ENCODE assay signal across 1 cellular context in genomic region chr1:16913866-16914662, GRCh38.
TF ChIP-seq lines count a peak whose summit lies in the region.

No MANE protein-coding gene starts in this region.

TF ChIP-seq in H1, 55 proteins besides CTCF, POLR2A, EP300 and RAD21:
- TF ChIP-seq NANOG (IDR thresholded peaks at IDR 0.05; ENCODE audit: insufficient read depth, low read depth, low read length, poor library complexity, severe bottlenecking): no peak
- TF ChIP-seq SUZ12 (IDR thresholded peaks at IDR 0.05; ENCODE audit: low read length): no peak
- no peak for TF ChIP-seq CBX5 (IDR thresholded peaks at IDR 0.05; ENCODE audit: low read depth, low read length)
- TF ChIP-seq PHF8 (conservative IDR thresholded peaks at IDR 0.05; ENCODE audit: low read depth, low read length): peak; percentile 50
- no peak for TF ChIP-seq YY1 (IDR thresholded peaks at IDR 0.05; ENCODE audit: low read depth, low read length)
- peak; percentile 9; the same call in 1 of the 2 replicates for TF ChIP-seq TBP (IDR thresholded peaks at IDR 0.05; ENCODE audit: low read depth, low read length)
- TF ChIP-seq RFX5 (IDR thresholded peaks at IDR 0.05; ENCODE audit: borderline replicate concordance, low read depth, low read length): no peak
- no peak for TF ChIP-seq GTF2F1 (IDR thresholded peaks at IDR 0.05; ENCODE audit: borderline replicate concordance, low read depth, low read length)
- TF ChIP-seq RBBP5 (IDR thresholded peaks at IDR 0.05; ENCODE audit: borderline replicate concordance, low read depth, low read length): peak; percentile 74
- no peak for TF ChIP-seq SP2 (IDR thresholded peaks at IDR 0.05; ENCODE audit: low read length)
- no peak for TF ChIP-seq POU5F1 (IDR thresholded peaks at IDR 0.05; ENCODE audit: low read depth, low read length)
- TF ChIP-seq, protein P1, sequence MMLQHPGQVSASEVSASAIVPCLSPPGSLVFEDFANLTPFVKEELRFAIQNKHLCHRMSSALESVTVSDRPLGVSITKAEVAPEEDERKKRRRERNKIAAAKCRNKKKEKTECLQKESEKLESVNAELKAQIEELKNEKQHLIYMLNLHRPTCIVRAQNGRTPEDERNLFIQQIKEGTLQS (IDR thresholded peaks at IDR 0.05; ENCODE audit: insufficient read depth, low read depth, low read length): no peak
- no peak; the same call in 1 of the 2 replicates for TF ChIP-seq KDM1A (IDR thresholded peaks at IDR 0.05; ENCODE audit: borderline replicate concordance, low read length)
- no peak for TF ChIP-seq CEBPB (IDR thresholded peaks at IDR 0.05; ENCODE audit: low read depth, low read length)
- peak; percentile 89 for TF ChIP-seq EGR1 (IDR thresholded peaks at IDR 0.05; ENCODE audit: borderline replicate concordance, low read depth, low read length)
- TF ChIP-seq E2F6 (IDR thresholded peaks at IDR 0.05): peak; percentile 63
- peak; percentile 73 for TF ChIP-seq KDM4A (IDR thresholded peaks at IDR 0.05; ENCODE audit: low read depth, low read length, severe bottlenecking)
- no peak for TF ChIP-seq SRF (IDR thresholded peaks at IDR 0.05; ENCODE audit: low read depth, low read length)
- TF ChIP-seq SIRT6 (IDR thresholded peaks at IDR 0.05; ENCODE audit: low read length): no peak
- no peak for TF ChIP-seq KDM5A (IDR thresholded peaks at IDR 0.05; ENCODE audit: low read length)
- TF ChIP-seq MAFK (IDR thresholded peaks at IDR 0.05; ENCODE audit: low read depth, low read length): no peak
- no peak for TF ChIP-seq BCL11A (IDR thresholded peaks at IDR 0.05; ENCODE audit: low read depth in 2 of 2, low read length in 2 of 2)
- TF ChIP-seq TAF7 (optimal IDR thresholded peaks at IDR 0.05; ENCODE audit: borderline replicate concordance, low read depth, low read length): no peak
- TF ChIP-seq TCF12 (IDR thresholded peaks at IDR 0.05; ENCODE audit: low read depth, low read length): no peak
- TF ChIP-seq MAX (IDR thresholded peaks at IDR 0.05): peak; percentile 66
- TF ChIP-seq SIN3A (conservative IDR thresholded peaks at IDR 0.05 in 1 of 2, IDR thresholded peaks at IDR 0.05 in 1 of 2; ENCODE audit: low read depth in 1 of 2, low read length in 2 of 2): no peak
- no peak for TF ChIP-seq CTBP2 (IDR thresholded peaks at IDR 0.05; ENCODE audit: borderline replicate concordance, insufficient read depth, insufficient read length, low read length)
- TF ChIP-seq CHD1 (IDR thresholded peaks at IDR 0.05; ENCODE audit: low read depth, low read length): no peak
- TF ChIP-seq SP1 (IDR thresholded peaks at IDR 0.05; ENCODE audit: low read depth, low read length): no peak
- TF ChIP-seq, protein P2, sequence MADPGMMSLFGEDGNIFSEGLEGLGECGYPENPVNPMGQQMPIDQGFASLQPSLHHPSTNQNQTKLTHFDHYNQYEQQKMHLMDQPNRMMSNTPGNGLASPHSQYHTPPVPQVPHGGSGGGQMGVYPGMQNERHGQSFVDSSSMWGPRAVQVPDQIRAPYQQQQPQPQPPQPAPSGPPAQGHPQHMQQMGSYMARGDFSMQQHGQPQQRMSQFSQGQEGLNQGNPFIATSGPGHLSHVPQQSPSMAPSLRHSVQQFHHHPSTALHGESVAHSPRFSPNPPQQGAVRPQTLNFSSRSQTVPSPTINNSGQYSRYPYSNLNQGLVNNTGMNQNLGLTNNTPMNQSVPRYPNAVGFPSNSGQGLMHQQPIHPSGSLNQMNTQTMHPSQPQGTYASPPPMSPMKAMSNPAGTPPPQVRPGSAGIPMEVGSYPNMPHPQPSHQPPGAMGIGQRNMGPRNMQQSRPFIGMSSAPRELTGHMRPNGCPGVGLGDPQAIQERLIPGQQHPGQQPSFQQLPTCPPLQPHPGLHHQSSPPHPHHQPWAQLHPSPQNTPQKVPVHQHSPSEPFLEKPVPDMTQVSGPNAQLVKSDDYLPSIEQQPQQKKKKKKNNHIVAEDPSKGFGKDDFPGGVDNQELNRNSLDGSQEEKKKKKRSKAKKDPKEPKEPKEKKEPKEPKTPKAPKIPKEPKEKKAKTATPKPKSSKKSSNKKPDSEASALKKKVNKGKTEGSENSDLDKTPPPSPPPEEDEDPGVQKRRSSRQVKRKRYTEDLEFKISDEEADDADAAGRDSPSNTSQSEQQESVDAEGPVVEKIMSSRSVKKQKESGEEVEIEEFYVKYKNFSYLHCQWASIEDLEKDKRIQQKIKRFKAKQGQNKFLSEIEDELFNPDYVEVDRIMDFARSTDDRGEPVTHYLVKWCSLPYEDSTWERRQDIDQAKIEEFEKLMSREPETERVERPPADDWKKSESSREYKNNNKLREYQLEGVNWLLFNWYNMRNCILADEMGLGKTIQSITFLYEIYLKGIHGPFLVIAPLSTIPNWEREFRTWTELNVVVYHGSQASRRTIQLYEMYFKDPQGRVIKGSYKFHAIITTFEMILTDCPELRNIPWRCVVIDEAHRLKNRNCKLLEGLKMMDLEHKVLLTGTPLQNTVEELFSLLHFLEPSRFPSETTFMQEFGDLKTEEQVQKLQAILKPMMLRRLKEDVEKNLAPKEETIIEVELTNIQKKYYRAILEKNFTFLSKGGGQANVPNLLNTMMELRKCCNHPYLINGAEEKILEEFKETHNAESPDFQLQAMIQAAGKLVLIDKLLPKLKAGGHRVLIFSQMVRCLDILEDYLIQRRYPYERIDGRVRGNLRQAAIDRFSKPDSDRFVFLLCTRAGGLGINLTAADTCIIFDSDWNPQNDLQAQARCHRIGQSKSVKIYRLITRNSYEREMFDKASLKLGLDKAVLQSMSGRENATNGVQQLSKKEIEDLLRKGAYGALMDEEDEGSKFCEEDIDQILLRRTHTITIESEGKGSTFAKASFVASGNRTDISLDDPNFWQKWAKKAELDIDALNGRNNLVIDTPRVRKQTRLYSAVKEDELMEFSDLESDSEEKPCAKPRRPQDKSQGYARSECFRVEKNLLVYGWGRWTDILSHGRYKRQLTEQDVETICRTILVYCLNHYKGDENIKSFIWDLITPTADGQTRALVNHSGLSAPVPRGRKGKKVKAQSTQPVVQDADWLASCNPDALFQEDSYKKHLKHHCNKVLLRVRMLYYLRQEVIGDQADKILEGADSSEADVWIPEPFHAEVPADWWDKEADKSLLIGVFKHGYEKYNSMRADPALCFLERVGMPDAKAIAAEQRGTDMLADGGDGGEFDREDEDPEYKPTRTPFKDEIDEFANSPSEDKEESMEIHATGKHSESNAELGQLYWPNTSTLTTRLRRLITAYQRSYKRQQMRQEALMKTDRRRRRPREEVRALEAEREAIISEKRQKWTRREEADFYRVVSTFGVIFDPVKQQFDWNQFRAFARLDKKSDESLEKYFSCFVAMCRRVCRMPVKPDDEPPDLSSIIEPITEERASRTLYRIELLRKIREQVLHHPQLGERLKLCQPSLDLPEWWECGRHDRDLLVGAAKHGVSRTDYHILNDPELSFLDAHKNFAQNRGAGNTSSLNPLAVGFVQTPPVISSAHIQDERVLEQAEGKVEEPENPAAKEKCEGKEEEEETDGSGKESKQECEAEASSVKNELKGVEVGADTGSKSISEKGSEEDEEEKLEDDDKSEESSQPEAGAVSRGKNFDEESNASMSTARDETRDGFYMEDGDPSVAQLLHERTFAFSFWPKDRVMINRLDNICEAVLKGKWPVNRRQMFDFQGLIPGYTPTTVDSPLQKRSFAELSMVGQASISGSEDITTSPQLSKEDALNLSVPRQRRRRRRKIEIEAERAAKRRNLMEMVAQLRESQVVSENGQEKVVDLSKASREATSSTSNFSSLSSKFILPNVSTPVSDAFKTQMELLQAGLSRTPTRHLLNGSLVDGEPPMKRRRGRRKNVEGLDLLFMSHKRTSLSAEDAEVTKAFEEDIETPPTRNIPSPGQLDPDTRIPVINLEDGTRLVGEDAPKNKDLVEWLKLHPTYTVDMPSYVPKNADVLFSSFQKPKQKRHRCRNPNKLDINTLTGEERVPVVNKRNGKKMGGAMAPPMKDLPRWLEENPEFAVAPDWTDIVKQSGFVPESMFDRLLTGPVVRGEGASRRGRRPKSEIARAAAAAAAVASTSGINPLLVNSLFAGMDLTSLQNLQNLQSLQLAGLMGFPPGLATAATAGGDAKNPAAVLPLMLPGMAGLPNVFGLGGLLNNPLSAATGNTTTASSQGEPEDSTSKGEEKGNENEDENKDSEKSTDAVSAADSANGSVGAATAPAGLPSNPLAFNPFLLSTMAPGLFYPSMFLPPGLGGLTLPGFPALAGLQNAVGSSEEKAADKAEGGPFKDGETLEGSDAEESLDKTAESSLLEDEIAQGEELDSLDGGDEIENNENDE (IDR thresholded peaks at IDR 0.05; ENCODE audit: insufficient replicate concordance, low read length): no peak
- TF ChIP-seq HDAC6 (IDR thresholded peaks at IDR 0.05; ENCODE audit: low read depth, low read length): no peak
- no peak for TF ChIP-seq CREB1 (IDR thresholded peaks at IDR 0.05)
- no peak for TF ChIP-seq BRCA1 (IDR thresholded peaks at IDR 0.05; ENCODE audit: low read depth, low read length)
- no peak for TF ChIP-seq JUND (IDR thresholded peaks at IDR 0.05; ENCODE audit: low read length)
- no peak for TF ChIP-seq TAF1 (IDR thresholded peaks at IDR 0.05; ENCODE audit: low read depth, low read length)
- no peak for TF ChIP-seq TEAD4 (IDR thresholded peaks at IDR 0.05; ENCODE audit: low read depth, low read length)
- no peak for TF ChIP-seq GABPA (IDR thresholded peaks at IDR 0.05; ENCODE audit: borderline replicate concordance, insufficient read depth, low read length)
- TF ChIP-seq SAP30 (IDR thresholded peaks at IDR 0.05; ENCODE audit: insufficient read depth, insufficient replicate concordance, low read length): no peak
- peak; percentile 39 for TF ChIP-seq NRF1 (IDR thresholded peaks at IDR 0.05; ENCODE audit: low read depth, low read length)
- TF ChIP-seq CHD2 (IDR thresholded peaks at IDR 0.05; ENCODE audit: low read length): no peak
- no peak for TF ChIP-seq JUN (IDR thresholded peaks at IDR 0.05; ENCODE audit: low read depth, low read length)
- TF ChIP-seq HDAC2 (IDR thresholded peaks at IDR 0.05; ENCODE audit: borderline replicate concordance in 1 of 2, low read depth in 2 of 2, low read length in 2 of 2): no peak
- TF ChIP-seq POLR2AphosphoS5 (IDR thresholded peaks at IDR 0.05; ENCODE audit: low read depth, low read length): no peak; the same call in 1 of the 2 replicates
- no peak for TF ChIP-seq RXRA (IDR thresholded peaks at IDR 0.05; ENCODE audit: insufficient read depth, low read depth, low read length)
- TF ChIP-seq SIX5 (IDR thresholded peaks at IDR 0.05; ENCODE audit: low read depth, low read length): no peak
- TF ChIP-seq FOSL1 (IDR thresholded peaks at IDR 0.05; ENCODE audit: insufficient read depth, low read depth, low read length): no peak
- no peak for TF ChIP-seq RNF2 (IDR thresholded peaks at IDR 0.05; ENCODE audit: borderline replicate concordance, low read depth, low read length, missing control alignments, poor library complexity, severe bottlenecking)
- no peak for TF ChIP-seq ZNF274 (IDR thresholded peaks at IDR 0.05; ENCODE audit: borderline replicate concordance, extremely low read depth, low read length)
- peak; percentile 18 for TF ChIP-seq BACH1 (IDR thresholded peaks at IDR 0.05; ENCODE audit: low read length)
- TF ChIP-seq SP4 (IDR thresholded peaks at IDR 0.05; ENCODE audit: low read length): 0 out of 2 replicates have a peak, but pooled peaks have one; percentile 30
- TF ChIP-seq, protein P3, sequence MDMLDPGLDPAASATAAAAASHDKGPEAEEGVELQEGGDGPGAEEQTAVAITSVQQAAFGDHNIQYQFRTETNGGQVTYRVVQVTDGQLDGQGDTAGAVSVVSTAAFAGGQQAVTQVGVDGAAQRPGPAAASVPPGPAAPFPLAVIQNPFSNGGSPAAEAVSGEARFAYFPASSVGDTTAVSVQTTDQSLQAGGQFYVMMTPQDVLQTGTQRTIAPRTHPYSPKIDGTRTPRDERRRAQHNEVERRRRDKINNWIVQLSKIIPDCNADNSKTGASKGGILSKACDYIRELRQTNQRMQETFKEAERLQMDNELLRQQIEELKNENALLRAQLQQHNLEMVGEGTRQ (IDR thresholded peaks at IDR 0.05; ENCODE audit: low read length): no peak
- no peak for TF ChIP-seq CBX8 (IDR thresholded peaks at IDR 0.05; ENCODE audit: borderline replicate concordance, low read depth, low read length)
- no peak for TF ChIP-seq EZH2 (IDR thresholded peaks at IDR 0.05; ENCODE audit: low read depth, low read length, severe bottlenecking)
- no peak for TF ChIP-seq ATF2 (IDR thresholded peaks at IDR 0.05; ENCODE audit: low read length)
- peak; percentile 55 for TF ChIP-seq ASH2L (IDR thresholded peaks at IDR 0.05; ENCODE audit: low read length)
